1 cellular context compared by ENCODE assay signal in the genomic region with DNA sequence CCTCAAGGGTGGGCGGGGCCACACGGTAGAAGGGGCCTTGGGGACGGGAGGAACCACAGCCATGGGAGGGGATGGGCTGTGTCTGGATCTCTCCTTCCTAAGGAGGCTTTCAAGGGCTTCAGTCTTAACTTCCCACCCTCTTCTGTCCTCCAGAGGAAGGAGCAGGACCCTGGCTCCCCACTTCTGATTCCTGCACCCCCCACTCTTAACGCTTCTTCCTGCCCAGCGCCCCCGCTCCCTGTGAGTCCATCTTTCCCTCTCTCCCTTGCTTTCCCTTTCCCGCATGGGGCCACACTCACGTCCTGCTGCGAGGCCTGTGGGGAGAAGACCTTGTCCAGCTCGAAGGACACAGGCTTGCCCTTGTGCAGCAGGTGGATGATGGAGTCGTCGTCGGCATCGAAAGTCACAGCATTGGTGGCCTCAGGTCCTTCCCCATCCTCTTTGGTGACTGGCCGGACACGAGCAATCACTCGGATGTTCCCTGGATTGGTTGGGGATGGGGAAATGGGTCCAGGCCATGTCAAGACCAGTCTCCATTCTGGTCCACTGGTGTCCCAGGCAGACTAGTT.
TF ChIP-seq lines count a peak whose summit lies in the region.

No MANE protein-coding gene starts in this region.

TF ChIP-seq in K562, 482 proteins besides CTCF, POLR2A, EP300 and RAD21 (continued from another document and continues in another):
- TF ChIP-seq, protein P1, sequence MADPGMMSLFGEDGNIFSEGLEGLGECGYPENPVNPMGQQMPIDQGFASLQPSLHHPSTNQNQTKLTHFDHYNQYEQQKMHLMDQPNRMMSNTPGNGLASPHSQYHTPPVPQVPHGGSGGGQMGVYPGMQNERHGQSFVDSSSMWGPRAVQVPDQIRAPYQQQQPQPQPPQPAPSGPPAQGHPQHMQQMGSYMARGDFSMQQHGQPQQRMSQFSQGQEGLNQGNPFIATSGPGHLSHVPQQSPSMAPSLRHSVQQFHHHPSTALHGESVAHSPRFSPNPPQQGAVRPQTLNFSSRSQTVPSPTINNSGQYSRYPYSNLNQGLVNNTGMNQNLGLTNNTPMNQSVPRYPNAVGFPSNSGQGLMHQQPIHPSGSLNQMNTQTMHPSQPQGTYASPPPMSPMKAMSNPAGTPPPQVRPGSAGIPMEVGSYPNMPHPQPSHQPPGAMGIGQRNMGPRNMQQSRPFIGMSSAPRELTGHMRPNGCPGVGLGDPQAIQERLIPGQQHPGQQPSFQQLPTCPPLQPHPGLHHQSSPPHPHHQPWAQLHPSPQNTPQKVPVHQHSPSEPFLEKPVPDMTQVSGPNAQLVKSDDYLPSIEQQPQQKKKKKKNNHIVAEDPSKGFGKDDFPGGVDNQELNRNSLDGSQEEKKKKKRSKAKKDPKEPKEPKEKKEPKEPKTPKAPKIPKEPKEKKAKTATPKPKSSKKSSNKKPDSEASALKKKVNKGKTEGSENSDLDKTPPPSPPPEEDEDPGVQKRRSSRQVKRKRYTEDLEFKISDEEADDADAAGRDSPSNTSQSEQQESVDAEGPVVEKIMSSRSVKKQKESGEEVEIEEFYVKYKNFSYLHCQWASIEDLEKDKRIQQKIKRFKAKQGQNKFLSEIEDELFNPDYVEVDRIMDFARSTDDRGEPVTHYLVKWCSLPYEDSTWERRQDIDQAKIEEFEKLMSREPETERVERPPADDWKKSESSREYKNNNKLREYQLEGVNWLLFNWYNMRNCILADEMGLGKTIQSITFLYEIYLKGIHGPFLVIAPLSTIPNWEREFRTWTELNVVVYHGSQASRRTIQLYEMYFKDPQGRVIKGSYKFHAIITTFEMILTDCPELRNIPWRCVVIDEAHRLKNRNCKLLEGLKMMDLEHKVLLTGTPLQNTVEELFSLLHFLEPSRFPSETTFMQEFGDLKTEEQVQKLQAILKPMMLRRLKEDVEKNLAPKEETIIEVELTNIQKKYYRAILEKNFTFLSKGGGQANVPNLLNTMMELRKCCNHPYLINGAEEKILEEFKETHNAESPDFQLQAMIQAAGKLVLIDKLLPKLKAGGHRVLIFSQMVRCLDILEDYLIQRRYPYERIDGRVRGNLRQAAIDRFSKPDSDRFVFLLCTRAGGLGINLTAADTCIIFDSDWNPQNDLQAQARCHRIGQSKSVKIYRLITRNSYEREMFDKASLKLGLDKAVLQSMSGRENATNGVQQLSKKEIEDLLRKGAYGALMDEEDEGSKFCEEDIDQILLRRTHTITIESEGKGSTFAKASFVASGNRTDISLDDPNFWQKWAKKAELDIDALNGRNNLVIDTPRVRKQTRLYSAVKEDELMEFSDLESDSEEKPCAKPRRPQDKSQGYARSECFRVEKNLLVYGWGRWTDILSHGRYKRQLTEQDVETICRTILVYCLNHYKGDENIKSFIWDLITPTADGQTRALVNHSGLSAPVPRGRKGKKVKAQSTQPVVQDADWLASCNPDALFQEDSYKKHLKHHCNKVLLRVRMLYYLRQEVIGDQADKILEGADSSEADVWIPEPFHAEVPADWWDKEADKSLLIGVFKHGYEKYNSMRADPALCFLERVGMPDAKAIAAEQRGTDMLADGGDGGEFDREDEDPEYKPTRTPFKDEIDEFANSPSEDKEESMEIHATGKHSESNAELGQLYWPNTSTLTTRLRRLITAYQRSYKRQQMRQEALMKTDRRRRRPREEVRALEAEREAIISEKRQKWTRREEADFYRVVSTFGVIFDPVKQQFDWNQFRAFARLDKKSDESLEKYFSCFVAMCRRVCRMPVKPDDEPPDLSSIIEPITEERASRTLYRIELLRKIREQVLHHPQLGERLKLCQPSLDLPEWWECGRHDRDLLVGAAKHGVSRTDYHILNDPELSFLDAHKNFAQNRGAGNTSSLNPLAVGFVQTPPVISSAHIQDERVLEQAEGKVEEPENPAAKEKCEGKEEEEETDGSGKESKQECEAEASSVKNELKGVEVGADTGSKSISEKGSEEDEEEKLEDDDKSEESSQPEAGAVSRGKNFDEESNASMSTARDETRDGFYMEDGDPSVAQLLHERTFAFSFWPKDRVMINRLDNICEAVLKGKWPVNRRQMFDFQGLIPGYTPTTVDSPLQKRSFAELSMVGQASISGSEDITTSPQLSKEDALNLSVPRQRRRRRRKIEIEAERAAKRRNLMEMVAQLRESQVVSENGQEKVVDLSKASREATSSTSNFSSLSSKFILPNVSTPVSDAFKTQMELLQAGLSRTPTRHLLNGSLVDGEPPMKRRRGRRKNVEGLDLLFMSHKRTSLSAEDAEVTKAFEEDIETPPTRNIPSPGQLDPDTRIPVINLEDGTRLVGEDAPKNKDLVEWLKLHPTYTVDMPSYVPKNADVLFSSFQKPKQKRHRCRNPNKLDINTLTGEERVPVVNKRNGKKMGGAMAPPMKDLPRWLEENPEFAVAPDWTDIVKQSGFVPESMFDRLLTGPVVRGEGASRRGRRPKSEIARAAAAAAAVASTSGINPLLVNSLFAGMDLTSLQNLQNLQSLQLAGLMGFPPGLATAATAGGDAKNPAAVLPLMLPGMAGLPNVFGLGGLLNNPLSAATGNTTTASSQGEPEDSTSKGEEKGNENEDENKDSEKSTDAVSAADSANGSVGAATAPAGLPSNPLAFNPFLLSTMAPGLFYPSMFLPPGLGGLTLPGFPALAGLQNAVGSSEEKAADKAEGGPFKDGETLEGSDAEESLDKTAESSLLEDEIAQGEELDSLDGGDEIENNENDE (IDR thresholded peaks at IDR 0.05; ENCODE audit: low read depth, low read length) = no peak
- TF ChIP-seq ZNF316 (IDR thresholded peaks at IDR 0.05) (no peak), SIRT6 (IDR thresholded peaks at IDR 0.05; ENCODE audit: low read depth, low read length) (no peak), ZNF311 (CRISPR knock-in tag; IDR thresholded peaks at IDR 0.05) (no peak), SNRNP70 (optimal IDR thresholded peaks at IDR 0.05; ENCODE audit: low read depth, low read length) (no peak), FOXA3 (CRISPR knock-in tag; conservative IDR thresholded peaks at IDR 0.05 in 1 of 2, IDR thresholded peaks at IDR 0.05 in 1 of 2) (peak in 1 of 2 experiments; percentile 43; a peak in 1 of 4 replicates), ZNF263 (CRISPR knock-in tag; IDR thresholded peaks at IDR 0.05; ENCODE audit: borderline replicate concordance) (no peak), TCF7 (IDR thresholded peaks at IDR 0.05; ENCODE audit: borderline replicate concordance) (no peak), HLTF (IDR thresholded peaks at IDR 0.05) (no peak), SLC30A9 (CRISPR knock-in tag; IDR thresholded peaks at IDR 0.05) (no peak), DPF2 (IDR thresholded peaks at IDR 0.05) (no peak), RAD51 (IDR thresholded peaks at IDR 0.05; ENCODE audit: borderline replicate concordance, low read depth) (no peak), EHMT2 (IDR thresholded peaks at IDR 0.05) (no peak), CHD1 (IDR thresholded peaks at IDR 0.05; ENCODE audit: low read length) (no peak), ETV5 (CRISPR knock-in tag; IDR thresholded peaks at IDR 0.05; ENCODE audit: low read depth) (no peak), ATF7 (IDR thresholded peaks at IDR 0.05) (peak; percentile 86), BHLHE40 (IDR thresholded peaks at IDR 0.05; ENCODE audit: low read length) (no peak), KLF6 (CRISPR knock-in tag; IDR thresholded peaks at IDR 0.05; ENCODE audit: borderline replicate concordance) (no peak), JUN (IDR thresholded peaks at IDR 0.05; ENCODE audit: borderline replicate concordance, low read depth, low read length) (no peak), JUN (CRISPR knock-in tag; IDR thresholded peaks at IDR 0.05; ENCODE audit: borderline replicate concordance) (no peak), POLR3G (IDR thresholded peaks at IDR 0.05; ENCODE audit: extremely low read depth, insufficient read length, insufficient replicate concordance) (no peak), FOXK2 (conservative IDR thresholded peaks at IDR 0.05 in 1 of 2, IDR thresholded peaks at IDR 0.05 in 1 of 2; ENCODE audit: low read depth in 2 of 2) (peak in 1 of 2 experiments; percentile 79; a peak in 1 of 4 replicates), ZNF57 (CRISPR knock-in tag; IDR thresholded peaks at IDR 0.05) (no peak), ZC3H11A (IDR thresholded peaks at IDR 0.05; ENCODE audit: low read depth, low read length) (no peak), BRF1 (IDR thresholded peaks at IDR 0.05; ENCODE audit: borderline replicate concordance, extremely low read depth, insufficient read length) (no peak), RB1 (IDR thresholded peaks at IDR 0.05; ENCODE audit: low read depth) (no peak)
- TF ChIP-seq, protein P2, sequence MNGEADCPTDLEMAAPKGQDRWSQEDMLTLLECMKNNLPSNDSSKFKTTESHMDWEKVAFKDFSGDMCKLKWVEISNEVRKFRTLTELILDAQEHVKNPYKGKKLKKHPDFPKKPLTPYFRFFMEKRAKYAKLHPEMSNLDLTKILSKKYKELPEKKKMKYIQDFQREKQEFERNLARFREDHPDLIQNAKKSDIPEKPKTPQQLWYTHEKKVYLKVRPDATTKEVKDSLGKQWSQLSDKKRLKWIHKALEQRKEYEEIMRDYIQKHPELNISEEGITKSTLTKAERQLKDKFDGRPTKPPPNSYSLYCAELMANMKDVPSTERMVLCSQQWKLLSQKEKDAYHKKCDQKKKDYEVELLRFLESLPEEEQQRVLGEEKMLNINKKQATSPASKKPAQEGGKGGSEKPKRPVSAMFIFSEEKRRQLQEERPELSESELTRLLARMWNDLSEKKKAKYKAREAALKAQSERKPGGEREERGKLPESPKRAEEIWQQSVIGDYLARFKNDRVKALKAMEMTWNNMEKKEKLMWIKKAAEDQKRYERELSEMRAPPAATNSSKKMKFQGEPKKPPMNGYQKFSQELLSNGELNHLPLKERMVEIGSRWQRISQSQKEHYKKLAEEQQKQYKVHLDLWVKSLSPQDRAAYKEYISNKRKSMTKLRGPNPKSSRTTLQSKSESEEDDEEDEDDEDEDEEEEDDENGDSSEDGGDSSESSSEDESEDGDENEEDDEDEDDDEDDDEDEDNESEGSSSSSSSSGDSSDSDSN (IDR thresholded peaks at IDR 0.05; ENCODE audit: borderline replicate concordance in 1 of 2, low read depth in 2 of 2, low read length in 2 of 2) = no peak
- TF ChIP-seq, protein P3, sequence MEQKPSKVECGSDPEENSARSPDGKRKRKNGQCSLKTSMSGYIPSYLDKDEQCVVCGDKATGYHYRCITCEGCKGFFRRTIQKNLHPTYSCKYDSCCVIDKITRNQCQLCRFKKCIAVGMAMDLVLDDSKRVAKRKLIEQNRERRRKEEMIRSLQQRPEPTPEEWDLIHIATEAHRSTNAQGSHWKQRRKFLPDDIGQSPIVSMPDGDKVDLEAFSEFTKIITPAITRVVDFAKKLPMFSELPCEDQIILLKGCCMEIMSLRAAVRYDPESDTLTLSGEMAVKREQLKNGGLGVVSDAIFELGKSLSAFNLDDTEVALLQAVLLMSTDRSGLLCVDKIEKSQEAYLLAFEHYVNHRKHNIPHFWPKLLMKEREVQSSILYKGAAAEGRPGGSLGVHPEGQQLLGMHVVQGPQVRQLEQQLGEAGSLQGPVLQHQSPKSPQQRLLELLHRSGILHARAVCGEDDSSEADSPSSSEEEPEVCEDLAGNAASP (IDR thresholded peaks at IDR 0.05) = no peak
- TF ChIP-seq, protein P4, sequence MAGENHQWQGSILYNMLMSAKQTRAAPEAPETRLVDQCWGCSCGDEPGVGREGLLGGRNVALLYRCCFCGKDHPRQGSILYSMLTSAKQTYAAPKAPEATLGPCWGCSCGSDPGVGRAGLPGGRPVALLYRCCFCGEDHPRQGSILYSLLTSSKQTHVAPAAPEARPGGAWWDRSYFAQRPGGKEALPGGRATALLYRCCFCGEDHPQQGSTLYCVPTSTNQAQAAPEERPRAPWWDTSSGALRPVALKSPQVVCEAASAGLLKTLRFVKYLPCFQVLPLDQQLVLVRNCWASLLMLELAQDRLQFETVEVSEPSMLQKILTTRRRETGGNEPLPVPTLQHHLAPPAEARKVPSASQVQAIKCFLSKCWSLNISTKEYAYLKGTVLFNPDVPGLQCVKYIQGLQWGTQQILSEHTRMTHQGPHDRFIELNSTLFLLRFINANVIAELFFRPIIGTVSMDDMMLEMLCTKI (IDR thresholded peaks at IDR 0.05; ENCODE audit: partially characterized antibody) = no peak
- TF ChIP-seq, protein P5, sequence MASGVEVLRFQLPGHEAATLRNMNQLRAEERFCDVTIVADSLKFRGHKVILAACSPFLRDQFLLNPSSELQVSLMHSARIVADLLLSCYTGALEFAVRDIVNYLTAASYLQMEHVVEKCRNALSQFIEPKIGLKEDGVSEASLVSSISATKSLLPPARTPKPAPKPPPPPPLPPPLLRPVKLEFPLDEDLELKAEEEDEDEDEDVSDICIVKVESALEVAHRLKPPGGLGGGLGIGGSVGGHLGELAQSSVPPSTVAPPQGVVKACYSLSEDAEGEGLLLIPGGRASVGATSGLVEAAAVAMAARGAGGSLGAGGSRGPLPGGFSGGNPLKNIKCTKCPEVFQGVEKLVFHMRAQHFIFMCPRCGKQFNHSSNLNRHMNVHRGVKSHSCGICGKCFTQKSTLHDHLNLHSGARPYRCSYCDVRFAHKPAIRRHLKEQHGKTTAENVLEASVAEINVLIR (CRISPR knock-in tag; IDR thresholded peaks at IDR 0.05) = no peak
- TF ChIP-seq, protein P6, sequence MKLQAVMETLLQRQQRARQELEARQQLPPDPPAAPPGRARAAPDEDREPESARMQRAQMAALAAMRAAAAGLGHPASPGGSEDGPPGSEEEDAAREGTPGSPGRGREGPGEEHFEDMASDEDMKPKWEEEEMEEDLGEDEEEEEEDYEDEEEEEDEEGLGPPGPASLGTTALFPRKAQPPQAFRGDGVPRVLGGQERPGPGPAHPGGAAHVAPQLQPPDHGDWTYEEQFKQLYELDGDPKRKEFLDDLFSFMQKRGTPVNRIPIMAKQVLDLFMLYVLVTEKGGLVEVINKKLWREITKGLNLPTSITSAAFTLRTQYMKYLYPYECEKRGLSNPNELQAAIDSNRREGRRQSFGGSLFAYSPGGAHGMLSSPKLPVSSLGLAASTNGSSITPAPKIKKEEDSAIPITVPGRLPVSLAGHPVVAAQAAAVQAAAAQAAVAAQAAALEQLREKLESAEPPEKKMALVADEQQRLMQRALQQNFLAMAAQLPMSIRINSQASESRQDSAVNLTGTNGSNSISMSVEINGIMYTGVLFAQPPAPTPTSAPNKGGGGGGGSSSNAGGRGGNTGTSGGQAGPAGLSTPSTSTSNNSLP (IDR thresholded peaks at IDR 0.05; ENCODE audit: borderline replicate concordance, low read depth, low read length) = no peak
- TF ChIP-seq, protein P7, sequence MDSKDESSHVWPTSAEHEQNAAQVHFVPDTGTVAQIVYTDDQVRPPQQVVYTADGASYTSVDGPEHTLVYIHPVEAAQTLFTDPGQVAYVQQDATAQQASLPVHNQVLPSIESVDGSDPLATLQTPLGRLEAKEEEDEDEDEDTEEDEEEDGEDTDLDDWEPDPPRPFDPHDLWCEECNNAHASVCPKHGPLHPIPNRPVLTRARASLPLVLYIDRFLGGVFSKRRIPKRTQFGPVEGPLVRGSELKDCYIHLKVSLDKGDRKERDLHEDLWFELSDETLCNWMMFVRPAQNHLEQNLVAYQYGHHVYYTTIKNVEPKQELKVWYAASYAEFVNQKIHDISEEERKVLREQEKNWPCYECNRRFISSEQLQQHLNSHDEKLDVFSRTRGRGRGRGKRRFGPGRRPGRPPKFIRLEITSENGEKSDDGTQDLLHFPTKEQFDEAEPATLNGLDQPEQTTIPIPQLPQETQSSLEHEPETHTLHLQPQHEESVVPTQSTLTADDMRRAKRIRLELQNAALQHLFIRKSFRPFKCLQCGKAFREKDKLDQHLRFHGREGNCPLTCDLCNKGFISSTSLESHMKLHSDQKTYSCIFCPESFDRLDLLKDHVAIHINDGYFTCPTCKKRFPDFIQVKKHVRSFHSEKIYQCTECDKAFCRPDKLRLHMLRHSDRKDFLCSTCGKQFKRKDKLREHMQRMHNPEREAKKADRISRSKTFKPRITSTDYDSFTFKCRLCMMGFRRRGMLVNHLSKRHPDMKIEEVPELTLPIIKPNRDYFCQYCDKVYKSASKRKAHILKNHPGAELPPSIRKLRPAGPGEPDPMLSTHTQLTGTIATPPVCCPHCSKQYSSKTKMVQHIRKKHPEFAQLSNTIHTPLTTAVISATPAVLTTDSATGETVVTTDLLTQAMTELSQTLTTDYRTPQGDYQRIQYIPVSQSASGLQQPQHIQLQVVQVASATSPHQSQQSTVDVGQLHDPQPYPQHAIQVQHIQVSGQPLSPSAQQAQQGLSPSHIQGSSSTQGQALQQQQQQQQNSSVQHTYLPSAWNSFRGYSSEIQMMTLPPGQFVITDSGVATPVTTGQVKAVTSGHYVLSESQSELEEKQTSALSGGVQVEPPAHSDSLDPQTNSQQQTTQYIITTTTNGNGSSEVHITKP (IDR thresholded peaks at IDR 0.05; ENCODE audit: partially characterized antibody) = peak; percentile 98
